In the genomic region with DNA sequence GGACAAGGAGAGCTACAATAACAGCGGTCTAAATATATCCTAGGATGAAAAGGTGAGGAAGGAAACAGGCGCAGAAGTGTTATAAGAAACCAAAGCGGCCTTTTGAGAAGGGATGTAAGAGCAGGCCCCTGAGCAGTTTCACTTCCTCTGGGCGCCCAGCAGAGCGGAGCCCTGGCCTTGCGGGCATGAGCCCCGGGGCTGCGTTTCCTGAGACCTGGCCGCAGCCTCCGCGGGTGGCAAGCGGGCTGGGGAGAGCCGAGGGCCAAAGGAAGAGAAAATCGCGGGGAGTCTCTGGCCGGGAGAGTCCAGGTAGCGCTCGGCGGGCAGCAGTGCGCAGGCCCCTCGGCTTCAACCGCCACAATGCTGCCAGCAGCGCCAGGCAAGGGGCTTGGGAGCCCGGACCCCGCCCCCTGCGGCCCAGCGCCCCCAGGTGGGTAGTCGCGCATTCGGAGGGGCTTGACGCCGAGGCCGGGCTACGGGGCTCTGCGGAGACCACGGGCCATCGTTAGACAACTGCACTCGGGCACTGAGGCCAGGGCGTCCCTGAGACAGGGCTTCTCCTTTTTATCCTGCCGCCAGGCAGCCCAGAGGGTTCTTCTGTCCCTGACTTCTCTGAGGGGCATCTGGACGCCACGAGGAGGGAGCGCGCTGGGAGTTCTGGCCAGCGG, we compare ENCODE assay signal across 1 cellular context.
A peak's percentile ranks its signal among the peaks of the same experiment; 100 is the strongest.
TF ChIP-seq lines count a peak whose summit lies in the region.

BANK1 (plus strand) TSS at position 210 of the 668 bp plus-strand sequence; CDS start at position 361, 151 bp downstream.

TF ChIP-seq in GM12878, 131 proteins besides CTCF, POLR2A, EP300 and RAD21 (continued from another document):
- no peak for TF ChIP-seq POLR2AphosphoS5 (IDR thresholded peaks at IDR 0.05; ENCODE audit: low read length)
- TF ChIP-seq BHLHE40 (IDR thresholded peaks at IDR 0.05; ENCODE audit: borderline replicate concordance in 1 of 2, low read depth in 2 of 2, low read length in 1 of 2), result peak; percentile 72 to 76; a peak in 3 of 4 replicates
- TF ChIP-seq SMARCA5 (IDR thresholded peaks at IDR 0.05), result peak; percentile 58; the same call in 1 of the 2 replicates
- peak; percentile 92; the same call in 1 of the 2 replicates for TF ChIP-seq CBX5 (IDR thresholded peaks at IDR 0.05; ENCODE audit: low read depth)
- no peak for TF ChIP-seq STAT1 (conservative IDR thresholded peaks at IDR 0.05)
- TF ChIP-seq BCL3 (IDR thresholded peaks at IDR 0.05; ENCODE audit: borderline replicate concordance, insufficient read depth, low read depth, low read length, poor library complexity, severe bottlenecking), result peak; percentile 86
- TF ChIP-seq CREM (IDR thresholded peaks at IDR 0.05; ENCODE audit: low read depth), result peak; percentile 80
- TF ChIP-seq CEBPB (IDR thresholded peaks at IDR 0.05; ENCODE audit: borderline replicate concordance in 1 of 2, low read depth in 2 of 2, low read length in 2 of 2), result no peak; a peak in 1 of 4 replicates
- TF ChIP-seq, protein P1, sequence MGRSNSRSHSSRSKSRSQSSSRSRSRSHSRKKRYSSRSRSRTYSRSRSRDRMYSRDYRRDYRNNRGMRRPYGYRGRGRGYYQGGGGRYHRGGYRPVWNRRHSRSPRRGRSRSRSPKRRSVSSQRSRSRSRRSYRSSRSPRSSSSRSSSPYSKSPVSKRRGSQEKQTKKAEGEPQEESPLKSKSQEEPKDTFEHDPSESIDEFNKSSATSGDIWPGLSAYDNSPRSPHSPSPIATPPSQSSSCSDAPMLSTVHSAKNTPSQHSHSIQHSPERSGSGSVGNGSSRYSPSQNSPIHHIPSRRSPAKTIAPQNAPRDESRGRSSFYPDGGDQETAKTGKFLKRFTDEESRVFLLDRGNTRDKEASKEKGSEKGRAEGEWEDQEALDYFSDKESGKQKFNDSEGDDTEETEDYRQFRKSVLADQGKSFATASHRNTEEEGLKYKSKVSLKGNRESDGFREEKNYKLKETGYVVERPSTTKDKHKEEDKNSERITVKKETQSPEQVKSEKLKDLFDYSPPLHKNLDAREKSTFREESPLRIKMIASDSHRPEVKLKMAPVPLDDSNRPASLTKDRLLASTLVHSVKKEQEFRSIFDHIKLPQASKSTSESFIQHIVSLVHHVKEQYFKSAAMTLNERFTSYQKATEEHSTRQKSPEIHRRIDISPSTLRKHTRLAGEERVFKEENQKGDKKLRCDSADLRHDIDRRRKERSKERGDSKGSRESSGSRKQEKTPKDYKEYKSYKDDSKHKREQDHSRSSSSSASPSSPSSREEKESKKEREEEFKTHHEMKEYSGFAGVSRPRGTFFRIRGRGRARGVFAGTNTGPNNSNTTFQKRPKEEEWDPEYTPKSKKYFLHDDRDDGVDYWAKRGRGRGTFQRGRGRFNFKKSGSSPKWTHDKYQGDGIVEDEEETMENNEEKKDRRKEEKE (IDR thresholded peaks at IDR 0.05), result no peak
- no peak for TF ChIP-seq EZH2 (IDR thresholded peaks at IDR 0.05; ENCODE audit: borderline replicate concordance, control insufficient read depth, low read depth, low read length)
- no peak for TF ChIP-seq BRCA1 (IDR thresholded peaks at IDR 0.05; ENCODE audit: low read depth, low read length)
- TF ChIP-seq NFYA (IDR thresholded peaks at IDR 0.05; ENCODE audit: borderline replicate concordance, low read depth, low read length), result no peak
- peak; percentile 47; the same call in 1 of the 3 replicates for TF ChIP-seq POU2F2 (IDR thresholded peaks at IDR 0.05; ENCODE audit: borderline replicate concordance, low read depth, low read length)
- TF ChIP-seq PML (IDR thresholded peaks at IDR 0.05; ENCODE audit: low read length), result no peak
- TF ChIP-seq USF1 (IDR thresholded peaks at IDR 0.05; ENCODE audit: borderline replicate concordance, extremely low read length, insufficient read depth, low read depth, low read length), result no peak
- no peak for TF ChIP-seq SUZ12 (IDR thresholded peaks at IDR 0.05; ENCODE audit: unreplicated experiment)
- no peak for TF ChIP-seq RB1 (IDR thresholded peaks at IDR 0.05; ENCODE audit: borderline replicate concordance)
- TF ChIP-seq SPI1 (IDR thresholded peaks at IDR 0.05; ENCODE audit: borderline replicate concordance, insufficient read depth, low read depth, low read length), result peak; percentile 99
- TF ChIP-seq NR2C1 (IDR thresholded peaks at IDR 0.05), result no peak
- TF ChIP-seq RUNX3 (IDR thresholded peaks at IDR 0.05; ENCODE audit: low read length), result peak; percentile 94
- TF ChIP-seq, protein P2, sequence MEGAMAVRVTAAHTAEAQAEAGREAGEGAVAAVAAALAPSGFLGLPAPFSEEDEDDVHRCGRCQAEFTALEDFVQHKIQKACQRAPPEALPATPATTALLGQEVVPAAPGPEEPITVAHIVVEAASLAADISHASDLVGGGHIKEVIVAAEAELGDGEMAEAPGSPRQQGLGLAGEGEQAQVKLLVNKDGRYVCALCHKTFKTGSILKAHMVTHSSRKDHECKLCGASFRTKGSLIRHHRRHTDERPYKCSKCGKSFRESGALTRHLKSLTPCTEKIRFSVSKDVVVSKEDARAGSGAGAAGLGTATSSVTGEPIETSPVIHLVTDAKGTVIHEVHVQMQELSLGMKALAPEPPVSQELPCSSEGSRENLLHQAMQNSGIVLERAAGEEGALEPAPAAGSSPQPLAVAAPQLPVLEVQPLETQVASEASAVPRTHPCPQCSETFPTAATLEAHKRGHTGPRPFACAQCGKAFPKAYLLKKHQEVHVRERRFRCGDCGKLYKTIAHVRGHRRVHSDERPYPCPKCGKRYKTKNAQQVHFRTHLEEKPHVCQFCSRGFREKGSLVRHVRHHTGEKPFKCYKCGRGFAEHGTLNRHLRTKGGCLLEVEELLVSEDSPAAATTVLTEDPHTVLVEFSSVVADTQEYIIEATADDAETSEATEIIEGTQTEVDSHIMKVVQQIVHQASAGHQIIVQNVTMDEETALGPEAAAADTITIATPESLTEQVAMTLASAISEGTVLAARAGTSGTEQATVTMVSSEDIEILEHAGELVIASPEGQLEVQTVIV (IDR thresholded peaks at IDR 0.05; ENCODE audit: borderline replicate concordance, partially characterized antibody), result no peak
- TF ChIP-seq, protein P3, sequence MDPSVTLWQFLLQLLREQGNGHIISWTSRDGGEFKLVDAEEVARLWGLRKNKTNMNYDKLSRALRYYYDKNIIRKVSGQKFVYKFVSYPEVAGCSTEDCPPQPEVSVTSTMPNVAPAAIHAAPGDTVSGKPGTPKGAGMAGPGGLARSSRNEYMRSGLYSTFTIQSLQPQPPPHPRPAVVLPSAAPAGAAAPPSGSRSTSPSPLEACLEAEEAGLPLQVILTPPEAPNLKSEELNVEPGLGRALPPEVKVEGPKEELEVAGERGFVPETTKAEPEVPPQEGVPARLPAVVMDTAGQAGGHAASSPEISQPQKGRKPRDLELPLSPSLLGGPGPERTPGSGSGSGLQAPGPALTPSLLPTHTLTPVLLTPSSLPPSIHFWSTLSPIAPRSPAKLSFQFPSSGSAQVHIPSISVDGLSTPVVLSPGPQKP (IDR thresholded peaks at IDR 0.05; ENCODE audit: low read depth, low read length), result no peak
- TF ChIP-seq ZNF217 (IDR thresholded peaks at IDR 0.05), result peak; percentile 96
- TF ChIP-seq JUNB (IDR thresholded peaks at IDR 0.05), result no peak
- TF ChIP-seq ESRRA (IDR thresholded peaks at IDR 0.05; ENCODE audit: low read length), result no peak
- TF ChIP-seq, protein P4, sequence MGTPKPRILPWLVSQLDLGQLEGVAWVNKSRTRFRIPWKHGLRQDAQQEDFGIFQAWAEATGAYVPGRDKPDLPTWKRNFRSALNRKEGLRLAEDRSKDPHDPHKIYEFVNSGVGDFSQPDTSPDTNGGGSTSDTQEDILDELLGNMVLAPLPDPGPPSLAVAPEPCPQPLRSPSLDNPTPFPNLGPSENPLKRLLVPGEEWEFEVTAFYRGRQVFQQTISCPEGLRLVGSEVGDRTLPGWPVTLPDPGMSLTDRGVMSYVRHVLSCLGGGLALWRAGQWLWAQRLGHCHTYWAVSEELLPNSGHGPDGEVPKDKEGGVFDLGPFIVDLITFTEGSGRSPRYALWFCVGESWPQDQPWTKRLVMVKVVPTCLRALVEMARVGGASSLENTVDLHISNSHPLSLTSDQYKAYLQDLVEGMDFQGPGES (IDR thresholded peaks at IDR 0.05), result no peak
- no peak for TF ChIP-seq ATF3 (IDR thresholded peaks at IDR 0.05; ENCODE audit: borderline replicate concordance, extremely low read depth, low read depth, low read length)
- 0 out of 2 replicates have a peak, but pooled peaks have one; percentile 28 for TF ChIP-seq ATF7 (IDR thresholded peaks at IDR 0.05; ENCODE audit: low read depth)
- peak; percentile 82 for TF ChIP-seq MTA2 (IDR thresholded peaks at IDR 0.05; ENCODE audit: low read depth)
- no peak for TF ChIP-seq PAX8 (IDR thresholded peaks at IDR 0.05)
